6 cellular contexts compared by ENCODE assay signal in genomic region chrX:19377799-19378198, GRCh38.
"Had no signal": no experiment of that assay in that cellular context is flagged by ENCODE, and none has a peak within 500 bp of the region (broad histone marks: within the 10 kb centered on the region; RNA-seq: fewer than 3 reads in every experiment).

No MANE protein-coding gene starts in this region.

- H3K4me3 Mint-ChIP-seq: IgD-negative memory B cell had no signal

- ATAC-seq: HepG2, K562 had no signal

- H3K36me3 Mint-ChIP-seq: IgD-negative memory B cell had no signal

- DNase-seq: IMR-90, KBM-7 had no signal

- H3K27ac Mint-ChIP-seq: IgD-negative memory B cell had no signal

- H3K4me3 ChIP-seq: K562 had no signal

- H3K27ac ChIP-seq: HL-60 had no signal
